Comparison of ENCODE assay signal across 15 cellular contexts in the genomic region with DNA sequence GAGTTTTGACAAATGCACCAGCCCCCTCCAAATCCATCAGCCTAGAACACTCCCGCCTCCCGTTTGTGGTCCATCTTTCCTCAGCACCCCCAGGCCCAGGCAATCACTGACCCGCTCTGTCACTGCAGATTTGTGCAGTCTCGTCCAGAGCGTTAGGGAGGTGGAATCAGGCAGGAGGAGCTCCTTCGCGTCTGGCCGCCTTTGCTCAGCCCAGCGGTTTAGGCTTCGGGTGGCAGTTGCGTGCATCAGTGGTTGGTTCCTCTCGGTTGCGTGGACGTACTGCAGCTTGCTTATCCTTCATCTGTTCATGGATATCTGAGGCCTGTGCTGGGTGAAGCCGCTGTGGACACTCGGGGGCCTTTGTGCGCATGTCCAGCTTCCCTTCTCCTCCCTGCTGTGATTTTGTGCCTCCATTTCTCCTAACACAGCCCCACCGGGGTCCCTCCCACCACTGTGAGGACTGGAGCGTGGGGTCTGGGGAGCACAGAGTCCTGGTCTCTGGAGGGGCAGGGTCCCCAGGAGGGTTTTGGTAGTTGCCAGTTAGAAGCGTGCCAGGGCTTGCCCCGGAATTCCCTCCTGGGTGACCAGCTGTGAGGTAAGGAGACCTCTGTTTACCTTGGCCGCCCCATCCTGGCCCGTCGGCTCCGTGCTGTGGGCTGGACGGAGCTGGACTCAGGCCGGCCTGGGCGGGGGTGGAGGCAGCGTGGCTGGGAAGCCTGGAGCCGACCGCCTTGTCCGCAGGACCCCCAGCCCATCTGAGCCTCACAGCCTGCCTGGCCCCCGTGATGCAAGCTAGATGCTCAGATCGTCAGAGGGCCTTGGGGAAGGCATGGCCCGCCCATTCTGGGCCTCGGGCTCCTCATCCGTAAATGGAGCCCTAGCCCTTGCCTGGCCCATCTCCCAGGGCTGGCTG. TPM values are rescaled to one million over a fixed set of nuclear protein-coding genes. Genes with fewer than 3 reads are reported as not detected.
DNase-seq lines count a peak whose midpoint lies in the region; ATAC-seq, FAIRE-seq and TF ChIP-seq lines count a peak whose summit lies in the region.
"Had no signal": no experiment of that assay in that cellular context is flagged by ENCODE, and none has a peak within 500 bp of the region (broad histone marks: within the 10 kb centered on the region; RNA-seq: fewer than 3 reads in every experiment).

No MANE protein-coding gene starts in this region.

- no peak overlapping the region for H2BK20ac ChIP-seq in IMR-90 (ENCODE audit: low read depth, low read length)

- no peaks in the 10 kb centered on the region for H3K9me3 ChIP-seq in BLaER1 treated with 17β-estradiol and CSF1 and Interleukin-3, amounts not matched to agents 10 nM and 100 nM (replicated peaks in 1 of 11)
- H3K9me3 ChIP-seq in IMR-90 (ENCODE audit: control insufficient read depth, insufficient read depth, low read length) (no peaks in the 10 kb centered on the region), neutrophil (no peaks in the 10 kb centered on the region)
- H3K9me3 ChIP-seq: heart right ventricle, MG63 had no signal

- H3K23ac ChIP-seq in IMR-90 (ENCODE audit: low read depth, low read length), result no peak overlapping the region

- no peaks in the 10 kb centered on the region for H3K9me1 ChIP-seq in IMR-90 (ENCODE audit: insufficient read depth, low read length)

- H3K14ac ChIP-seq in IMR-90 (replicated peaks; ENCODE audit: low read depth, low read length), result no peak overlapping the region

- peak overlapping the region in 3 of 11 experiments; percentile 8 to 44 (median 13); a peak in 2 of 22 replicates for H3K27ac ChIP-seq in BLaER1 treated with 17β-estradiol and CSF1 and Interleukin-3, amounts not matched to agents 10 nM and 100 nM
- H3K27ac ChIP-seq in IMR-90 (ENCODE audit: insufficient read depth, low read length) (no peak overlapping the region), neutrophil (peak overlapping the region; percentile 5)
- H3K27ac ChIP-seq: heart right ventricle had no signal

- no peak overlapping the region for H3K56ac ChIP-seq in IMR-90 (ENCODE audit: extremely low read depth, insufficient read depth, low read length)

- H2BK15ac ChIP-seq in IMR-90 (ENCODE audit: low read depth, low read length), result no peak overlapping the region

- no peak overlapping the region for H4K5ac ChIP-seq in IMR-90 (ENCODE audit: low read depth, low read length)

- H4K8ac ChIP-seq in IMR-90 (ENCODE audit: low read depth in 2 of 2, low read length in 2 of 2), result no peak overlapping the region

- peak overlapping the region; percentile 20 to 92 (median 73); a peak in 21 of 22 replicates for H3K4me2 ChIP-seq in BLaER1 treated with 17β-estradiol and CSF1 and Interleukin-3, amounts not matched to agents 10 nM and 100 nM
- H3K4me2 ChIP-seq in IMR-90 (ENCODE audit: low read depth, low read length), result no peak overlapping the region

- BruUV-seq in IMR-90 (replicated peaks; lab: Mats Ljungman, UMichigan), result no TSS peak

- TF ChIP-seq CTCF in IMR-90 (conservative IDR thresholded peaks at IDR 0.05; ENCODE audit: low read depth, low read length) (no peak), astrocyte of the spinal cord (IDR thresholded peaks at IDR 0.05; ENCODE audit: low read depth, low read length) (no peak), neutrophil (IDR thresholded peaks at IDR 0.05) (no peak)

- H2BK5ac ChIP-seq in IMR-90 (ENCODE audit: low read depth, low read length, poor library complexity, severe bottlenecking), result no peak overlapping the region

- in situ Hi-C loops in IMR-90 (cut with MboI; ENCODE audit: low sequenced_read_pairs) (no loop called here), astrocyte of the spinal cord (cut with HindIII; ENCODE audit: low sequenced_read_pairs) (no loop called here)

- dilution Hi-C loops in IMR-90 (cut with HindIII; ENCODE audit: low sequenced_read_pairs, unreplicated experiment), result no loop called here

- no peak overlapping the region for H3K4ac ChIP-seq in IMR-90 (ENCODE audit: low read depth, low read length)

- H3K4me3 ChIP-seq in BLaER1 treated with 17β-estradiol and CSF1 and Interleukin-3, amounts not matched to agents 10 nM and 100 nM, result no peak overlapping the region
- H3K4me3 ChIP-seq in IMR-90 (ENCODE audit: insufficient read depth, low read depth, low read length), result no peak overlapping the region
- H3K4me3 ChIP-seq in astrocyte of the spinal cord (ENCODE audit: low read depth, low read length), result no peak overlapping the region
- no peak overlapping the region for H3K4me3 ChIP-seq in neutrophil (ENCODE audit: low read depth in 1 of 2, low read length in 1 of 2)
- H3K4me3 ChIP-seq: heart right ventricle, MG63 had no signal

- peaks cover 0 to 9% (median 0%) of the 10 kb centered on the region in 11 experiments; a peak in 2 of 22 replicates for H3K27me3 ChIP-seq in BLaER1 treated with 17β-estradiol and CSF1 and Interleukin-3, amounts not matched to agents 10 nM and 100 nM
- peaks cover 4% of the 10 kb centered on the region; the same call in 1 of the 2 replicates for H3K27me3 ChIP-seq in IMR-90 (ENCODE audit: control insufficient read depth, insufficient read depth, low read length)
- H3K27me3 ChIP-seq in neutrophil, result no peaks in the 10 kb centered on the region
- H3K27me3 ChIP-seq: heart right ventricle, MG63 had no signal

- H2AK9ac ChIP-seq in IMR-90 (replicated peaks; ENCODE audit: low read depth, low read length, poor library complexity), result peak overlapping the region; percentile 85

- no peaks in the 10 kb centered on the region for H3K79me1 ChIP-seq in IMR-90 (ENCODE audit: low read depth in 1 of 2, low read length in 2 of 2)

- H4K20me1 ChIP-seq in BLaER1 treated with 17β-estradiol and CSF1 and Interleukin-3, amounts not matched to agents 10 nM and 100 nM, result peaks cover 0 to 14% (median 0%) of the 10 kb centered on the region in 11 experiments; a peak in 2 of 22 replicates
- H4K20me1 ChIP-seq in IMR-90 (ENCODE audit: insufficient read depth, low read length), result no peaks in the 10 kb centered on the region

- peaks cover 8 to 22% (median 13%) of the 10 kb centered on the region in 11 experiments; a peak in 15 of 22 replicates for H3K36me3 ChIP-seq in BLaER1 treated with 17β-estradiol and CSF1 and Interleukin-3, amounts not matched to agents 10 nM and 100 nM
- H3K36me3 ChIP-seq in IMR-90 (ENCODE audit: control insufficient read depth, insufficient read depth, low read length) (no peaks in the 10 kb centered on the region), neutrophil (peaks cover 33% of the 10 kb centered on the region)
- H3K36me3 ChIP-seq: MG63 had no signal

- no peak overlapping the region for H2AFZ ChIP-seq in IMR-90 (replicated peaks; ENCODE audit: low read length, poor library complexity)

- intact Hi-C loops in IMR-90 (cut with micrococcal nuclease), result no loop called here

- no peak for DNase-seq in IMR-90
- peak; percentile 20 for DNase-seq in astrocyte of the spinal cord (ENCODE audit: low read depth, low spot score)
- DNase-seq in RCC 7860 (ENCODE audit: low spot score), result no peak
- DNase-seq: erythroblast, GOT3, heart right ventricle, MG63, T-helper 1 cell had no signal

- H3K18ac ChIP-seq in IMR-90 (ENCODE audit: low read depth, low read length), result no peak overlapping the region

- no peak overlapping the region for H4K91ac ChIP-seq in IMR-90 (ENCODE audit: insufficient read depth, low read depth, low read length)

- CTCF ChIA-PET in IMR-90 (lab: Yijun Ruan, JAX), result no interaction called here

- peak overlapping the region in 5 of 11 experiments; percentile 23 to 36 (median 32); a peak in 7 of 22 replicates for H3K9ac ChIP-seq in BLaER1 treated with 17β-estradiol and CSF1 and Interleukin-3, amounts not matched to agents 10 nM and 100 nM
- H3K9ac ChIP-seq in IMR-90 (ENCODE audit: low read depth, low read length), result no peak overlapping the region

- POLR2A ChIA-PET in IMR-90 (lab: Charles Lee; ENCODE audit: unreplicated experiment), result no interaction called here

- no peak for ATAC-seq in IMR-90 (ENCODE audit: low read depth)
- ATAC-seq in GM21390 (IDR thresholded peaks at IDR 0.05; ENCODE audit: unreplicated experiment), result no peak
- no peak for ATAC-seq in GM18867 (IDR thresholded peaks at IDR 0.05; ENCODE audit: unreplicated experiment)

- no peak for FAIRE-seq in RCC 7860 (lab: Jason Lieb, UNC)
- FAIRE-seq: colon, keratinocyte had no signal

- peaks cover 37 to 77% (median 60%) of the 10 kb centered on the region in 10 experiments for H3K4me1 ChIP-seq in BLaER1 treated with 17β-estradiol and CSF1 and Interleukin-3, amounts not matched to agents 10 nM and 100 nM
- H3K4me1 ChIP-seq in IMR-90 (ENCODE audit: control insufficient read depth, insufficient read depth, low read length) (peaks cover 8% of the 10 kb centered on the region; the same call in 1 of the 2 replicates), neutrophil (ENCODE audit: control insufficient read depth in 1 of 2, insufficient read depth in 1 of 2, low read depth in 1 of 2, low read length in 1 of 2) (peaks cover 23 to 27% of the 10 kb centered on the region in 2 experiments)

- no peak for TF ChIP-seq RAD21 in IMR-90 (IDR thresholded peaks at IDR 0.05; ENCODE audit: low read length)

- TF ChIP-seq POLR2A in IMR-90 (IDR thresholded peaks at IDR 0.05; ENCODE audit: low read depth, low read length), result no peak

- H2AK5ac ChIP-seq in IMR-90 (ENCODE audit: low read depth, low read length), result no peak overlapping the region; the same call in 1 of the 2 replicates

- WGBS in IMR-90 (ENCODE audit: extremely low coverage in 2 of 2, insufficient read length in 1 of 2), 2 experiments, result 84% methylated on average over 6 of the region's 37 CpGs; no CpG with 5 or more reads in 1 of the 2 experiments

- H2BK120ac ChIP-seq in IMR-90 (ENCODE audit: low read depth, low read length), result no peak overlapping the region

TF ChIP-seq in IMR-90, 13 proteins besides CTCF, POLR2A, EP300 and RAD21:
- TF ChIP-seq MAZ (IDR thresholded peaks at IDR 0.05; ENCODE audit: borderline replicate concordance, low read depth, low read length) (no peak), NFE2L2 (IDR thresholded peaks at IDR 0.05; ENCODE audit: low read depth, low read length) (no peak), BHLHE40 (IDR thresholded peaks at IDR 0.05; ENCODE audit: low read depth, low read length) (no peak)

RNA-seq across cellular contexts. Expression of gene P2RX1, which starts 4.9 kb away (rescaled TPM):
- not detected in 2 replicates for total RNA-seq in IMR-90 (2012; rRNA removed)
- not detected in 2 replicates for polyA plus RNA-seq in IMR-90 (2012; rRNA removed)
- not detected in 2 replicates for polyA plus RNA-seq in IMR-90 (2012; cell fraction: cytosol; rRNA removed)
- polyA plus RNA-seq in IMR-90 (2012; cell fraction: nucleus; rRNA removed; ENCODE audit: low replicate concordance), result 0.09 and 0.10 TPM in 2 replicates
- total RNA-seq: RPMI7951 had no signal
- polyA plus RNA-seq: keratinocyte had no signal

RNA-seq across cellular contexts. Expression of gene CAMKK1, which starts 28.3 kb away (rescaled TPM):
- 4.1 and 4.2 TPM in 2 replicates for total RNA-seq in IMR-90 (2012; rRNA removed)
- 7.7 and 8.2 TPM in 2 replicates for polyA plus RNA-seq in IMR-90 (2012; rRNA removed)
- polyA plus RNA-seq in IMR-90 (2012; cell fraction: cytosol; rRNA removed), result 4.6 and 6.1 TPM in 2 replicates
- 18.8 and 32.0 TPM in 2 replicates for polyA plus RNA-seq in IMR-90 (2012; cell fraction: nucleus; rRNA removed; ENCODE audit: low replicate concordance)

RNA-seq across cellular contexts. Expression of gene ATP2A3, which starts 43.0 kb away (rescaled TPM):
- total RNA-seq in IMR-90 (2012; rRNA removed), result 0.18 and 0.28 TPM in 2 replicates
- polyA plus RNA-seq in IMR-90 (2012; rRNA removed), result 0.63 and 0.76 TPM in 2 replicates
- 0.56 and 1.3 TPM in 2 replicates for polyA plus RNA-seq in IMR-90 (2012; cell fraction: cytosol; rRNA removed)
- 2.3 and 3.6 TPM in 2 replicates for polyA plus RNA-seq in IMR-90 (2012; cell fraction: nucleus; rRNA removed; ENCODE audit: low replicate concordance)
